22 cellular contexts compared by ENCODE assay signal in the genomic region with DNA sequence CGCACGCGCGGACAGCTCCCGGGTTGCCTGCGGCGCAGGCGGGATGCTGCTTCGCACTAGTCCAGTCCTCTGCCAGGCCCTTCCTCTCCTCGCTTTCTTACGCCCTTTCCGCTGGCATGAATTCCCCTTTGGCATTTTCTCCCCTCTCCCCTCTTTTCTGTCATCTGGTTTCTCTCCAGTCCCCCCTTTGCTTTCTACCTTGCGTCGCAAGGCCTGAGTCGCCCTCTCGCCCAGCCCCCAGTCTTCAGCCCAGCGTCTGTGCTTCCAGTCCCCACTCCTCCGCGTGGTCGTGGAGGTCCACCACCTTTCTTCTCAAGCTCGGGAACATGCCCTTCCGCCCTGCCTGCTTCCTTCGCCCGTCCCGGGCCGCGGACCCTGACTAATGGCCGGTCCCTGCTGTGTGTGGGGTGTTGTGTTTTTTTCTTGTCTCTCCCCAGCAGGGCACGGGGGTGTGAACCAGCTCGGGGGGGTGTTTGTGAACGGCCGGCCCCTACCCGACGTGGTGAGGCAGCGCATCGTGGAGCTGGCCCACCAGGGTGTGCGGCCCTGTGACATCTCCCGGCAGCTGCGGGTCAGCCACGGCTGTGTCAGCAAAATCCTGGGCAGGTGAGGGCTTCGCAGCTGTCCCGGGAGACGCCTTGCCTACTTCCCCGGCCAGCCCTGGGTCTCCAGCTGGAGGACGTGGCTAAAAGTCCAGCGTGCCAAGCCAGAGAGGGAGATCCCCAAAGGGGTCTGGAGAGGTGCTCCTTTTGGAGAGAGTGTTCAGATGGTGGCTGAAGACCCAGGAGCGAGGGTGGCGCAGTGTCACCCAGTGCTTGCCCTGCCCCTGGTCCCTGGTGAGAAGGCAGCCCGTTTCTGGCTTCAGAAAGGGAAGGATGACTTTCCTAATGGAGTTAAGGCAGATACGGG. TPM values are rescaled to one million over a fixed set of nuclear protein-coding genes. Genes with fewer than 3 reads are reported as not detected.
DNase-seq lines count a peak whose midpoint lies in the region; ATAC-seq lines count a peak whose summit lies in the region.
"Had no signal": no experiment of that assay in that cellular context is flagged by ENCODE, and none has a peak within 500 bp of the region (broad histone marks: within the 10 kb centered on the region; RNA-seq: fewer than 3 reads in every experiment).

No MANE protein-coding gene starts in this region.

- H3K4me3 Mint-ChIP-seq in activated T-cell treated with anti-CD3 and anti-CD28 coated beads, Interleukin-2, amount 50 U/mL, for 72 hours: peak overlapping the region; percentile 25 to 42
- H3K4me3 Mint-ChIP-seq in activated T-helper 1 cell treated with anti-CD3 and anti-CD28 coated beads, Interleukin-12 subunit alpha, Interleukin-12 subunit beta, Interleukin-2, Interleukin-4 antibody, amounts not matched to agents 30 ng/mL and 10 ng/mL and 1 ng/mL, durations not matched to agents 14 hours and 24 hours and 36 hours: peak overlapping the region; percentile 15
- H3K4me3 Mint-ChIP-seq in stimulated activated naive B cell treated with anti-CD40 and anti-IgM and Interleukin-4, amounts not matched to agents 10 μg/mL and 1 μg/mL and 100 μg/mL, for 72 hours: peak overlapping the region; percentile 29 to 50
- H3K4me3 Mint-ChIP-seq: activated T-cell treated with anti-CD3 and anti-CD28 coated beads, Interleukin-2, amount 50 U/mL, for 24 hours; memory B cell had no signal

- no peaks in the 10 kb centered on the region for H3K36me3 Mint-ChIP-seq in activated T-cell treated with anti-CD3 and anti-CD28 coated beads, Interleukin-2, amount 50 U/mL, for 72 hours (ENCODE audit: insufficient read depth in 2 of 2)
- peaks cover 2% of the 10 kb centered on the region for H3K36me3 Mint-ChIP-seq in activated T-helper 1 cell treated with anti-CD3 and anti-CD28 coated beads, Interleukin-12 subunit alpha, Interleukin-12 subunit beta, Interleukin-2, Interleukin-4 antibody, amounts not matched to agents 30 ng/mL and 10 ng/mL and 1 ng/mL, durations not matched to agents 14 hours and 24 hours and 36 hours (ENCODE audit: low read depth)
- H3K36me3 Mint-ChIP-seq in stimulated activated naive B cell treated with anti-CD40 and anti-IgM and Interleukin-4, amounts not matched to agents 10 μg/mL and 1 μg/mL and 100 μg/mL, for 72 hours: peaks cover 2 to 3% of the 10 kb centered on the region in 2 donors
- H3K36me3 Mint-ChIP-seq: CD4-positive, alpha-beta memory T cell; memory B cell had no signal

- intact Hi-C loops in activated T-helper 1 cell treated with anti-CD3 and anti-CD28 coated beads, Interleukin-12 subunit alpha, Interleukin-12 subunit beta, Interleukin-2, Interleukin-4 antibody, amounts not matched to agents 30 ng/mL and 10 ng/mL and 1 ng/mL, durations not matched to agents 14 hours and 24 hours and 36 hours (cut with micrococcal nuclease): loop anchor here (2.0 to 10.0 kb wide), 3 partner anchors 385 to 1215 kb away; a partner anchor contains a TSS

- H3K27me3 Mint-ChIP-seq in activated T-cell treated with anti-CD3 and anti-CD28 coated beads, Interleukin-2, amount 50 U/mL, for 72 hours (ENCODE audit: low read depth): peaks cover 75% of the 10 kb centered on the region
- peaks cover 77% of the 10 kb centered on the region for H3K27me3 Mint-ChIP-seq in activated T-helper 1 cell treated with anti-CD3 and anti-CD28 coated beads, Interleukin-12 subunit alpha, Interleukin-12 subunit beta, Interleukin-2, Interleukin-4 antibody, amounts not matched to agents 30 ng/mL and 10 ng/mL and 1 ng/mL, durations not matched to agents 14 hours and 24 hours and 36 hours (ENCODE audit: insufficient read depth)
- H3K27me3 Mint-ChIP-seq in stimulated activated naive B cell treated with anti-CD40 and anti-IgM and Interleukin-4, amounts not matched to agents 10 μg/mL and 1 μg/mL and 100 μg/mL, for 72 hours: peaks cover 63 to 83% of the 10 kb centered on the region in 2 donors

- ATAC-seq in activated T-cell treated with anti-CD3 and anti-CD28 coated beads, Interleukin-2, amount 50 U/mL, for 72 hours (replicated peaks in 1 of 2): no peak
- no peak for ATAC-seq in stimulated activated naive B cell treated with anti-CD40 and anti-IgM and Interleukin-4, amounts not matched to agents 10 μg/mL and 1 μg/mL and 100 μg/mL, for 72 hours (replicated peaks)
- ATAC-seq in GM18870 (IDR thresholded peaks at IDR 0.05; ENCODE audit: unreplicated experiment) (no peak), GM21390 (IDR thresholded peaks at IDR 0.05; ENCODE audit: unreplicated experiment) (no peak)
- ATAC-seq: K562, upper lobe of right lung had no signal

- H3K4me1 Mint-ChIP-seq in activated T-cell treated with anti-CD3 and anti-CD28 coated beads, Interleukin-2, amount 50 U/mL, for 72 hours (ENCODE audit: low read depth): peaks cover 26% of the 10 kb centered on the region
- H3K4me1 Mint-ChIP-seq in activated T-helper 1 cell treated with anti-CD3 and anti-CD28 coated beads, Interleukin-12 subunit alpha, Interleukin-12 subunit beta, Interleukin-2, Interleukin-4 antibody, amounts not matched to agents 30 ng/mL and 10 ng/mL and 1 ng/mL, durations not matched to agents 14 hours and 24 hours and 36 hours (ENCODE audit: low read depth): peaks cover 11% of the 10 kb centered on the region
- H3K4me1 Mint-ChIP-seq in stimulated activated naive B cell treated with anti-CD40 and anti-IgM and Interleukin-4, amounts not matched to agents 10 μg/mL and 1 μg/mL and 100 μg/mL, for 72 hours: peaks cover 20 to 42% of the 10 kb centered on the region in 2 donors

- no peaks in the 10 kb centered on the region for H3K9me3 Mint-ChIP-seq in activated T-cell treated with anti-CD3 and anti-CD28 coated beads, Interleukin-2, amount 50 U/mL, for 72 hours
- H3K9me3 Mint-ChIP-seq in activated T-helper 1 cell treated with anti-CD3 and anti-CD28 coated beads, Interleukin-12 subunit alpha, Interleukin-12 subunit beta, Interleukin-2, Interleukin-4 antibody, amounts not matched to agents 30 ng/mL and 10 ng/mL and 1 ng/mL, durations not matched to agents 14 hours and 24 hours and 36 hours: no peaks in the 10 kb centered on the region
- H3K9me3 Mint-ChIP-seq in stimulated activated naive B cell treated with anti-CD40 and anti-IgM and Interleukin-4, amounts not matched to agents 10 μg/mL and 1 μg/mL and 100 μg/mL, for 72 hours: no peaks in the 10 kb centered on the region
- H3K9me3 Mint-ChIP-seq: activated T-cell treated with anti-CD3 and anti-CD28 coated beads, Interleukin-2, amount 50 U/mL, for 24 hours; memory B cell had no signal

- DNase-seq in activated T-cell treated with anti-CD3 and anti-CD28 coated beads, Interleukin-2, amount 50 U/mL, for 72 hours: no peak
- DNase-seq in activated T-cell treated with anti-CD3 and anti-CD28 coated beads, Interleukin-2, amount 50 U/mL, for 48 hours: no peak
- DNase-seq in activated T-helper 1 cell treated with anti-CD3 and anti-CD28 coated beads, Interleukin-12 subunit alpha, Interleukin-12 subunit beta, Interleukin-2, Interleukin-4 antibody, amounts not matched to agents 30 ng/mL and 10 ng/mL and 1 ng/mL, durations not matched to agents 14 hours and 24 hours and 36 hours (ENCODE audit: low spot score): no peak
- DNase-seq in kidney tubule cell (ENCODE audit: low spot score) (peak; percentile 40), Kasumi-1 (lab: John Stamatoyannopoulos, UW) (no peak)
- no peak for DNase-seq in stimulated activated naive B cell treated with anti-CD40 and anti-IgM and Interleukin-4, amounts not matched to agents 10 μg/mL and 1 μg/mL and 100 μg/mL, for 72 hours
- DNase-seq: activated CD4-positive, alpha-beta T cell treated with anti-CD3 and anti-CD28 coated beads, Interleukin-2, amount 50 U/mL, for 4 hours; activated T-cell treated with anti-CD3 and anti-CD28 coated beads, Interleukin-2, amount 50 U/mL, for 24 hours; CD4-positive, alpha-beta memory T cell; DND-41; NCI-H2029 treated with DMSO at 0.1 percent for 48 hours; NCI-H510A treated with DMSO at 0.1 percent for 48 hours; pancreas; SHP77 treated with DMSO at 0.1 percent for 48 hours; small intestine; upper lobe of right lung had no signal

- H3K27ac Mint-ChIP-seq in activated T-cell treated with anti-CD3 and anti-CD28 coated beads, Interleukin-2, amount 50 U/mL, for 72 hours: peak overlapping the region; percentile 56
- H3K27ac Mint-ChIP-seq in activated T-helper 1 cell treated with anti-CD3 and anti-CD28 coated beads, Interleukin-12 subunit alpha, Interleukin-12 subunit beta, Interleukin-2, Interleukin-4 antibody, amounts not matched to agents 30 ng/mL and 10 ng/mL and 1 ng/mL, durations not matched to agents 14 hours and 24 hours and 36 hours: peak overlapping the region; percentile 70
- H3K27ac Mint-ChIP-seq in stimulated activated naive B cell treated with anti-CD40 and anti-IgM and Interleukin-4, amounts not matched to agents 10 μg/mL and 1 μg/mL and 100 μg/mL, for 72 hours: peak overlapping the region; percentile 89
- H3K27ac Mint-ChIP-seq: activated T-cell treated with anti-CD3 and anti-CD28 coated beads, Interleukin-2, amount 50 U/mL, for 24 hours; memory B cell had no signal

RNA-seq across cellular contexts. Expression of a gene that starts 4.2 kb away (rescaled TPM):
- under 1 TPM; 0.38 to 0.90 TPM for total RNA-seq in activated T-cell treated with anti-CD3 and anti-CD28 coated beads, Interleukin-2, amount 50 U/mL, for 72 hours
- total RNA-seq in activated T-helper 1 cell treated with anti-CD3 and anti-CD28 coated beads, Interleukin-12 subunit alpha, Interleukin-12 subunit beta, Interleukin-2, Interleukin-4 antibody, amounts not matched to agents 30 ng/mL and 10 ng/mL and 1 ng/mL, durations not matched to agents 14 hours and 24 hours and 36 hours: not detected in 2 replicates
- total RNA-seq: A673; ascending aorta; CD4-positive, alpha-beta memory T cell; K562; upper lobe of right lung had no signal
